13 cellular contexts compared by ENCODE assay signal in genomic region chr7:139752600-139752999, GRCh38. TPM values are rescaled to one million over a fixed set of nuclear protein-coding genes. Genes with fewer than 3 reads are reported as not detected.
DNase-seq lines count a peak whose midpoint lies in the region; ATAC-seq and TF ChIP-seq lines count a peak whose summit lies in the region.
"Had no signal": no experiment of that assay in that cellular context is flagged by ENCODE, and none has a peak within 500 bp of the region (broad histone marks: within the 10 kb centered on the region; RNA-seq: fewer than 3 reads in every experiment).

No MANE protein-coding gene starts in this region.

- TF ChIP-seq CTCF in nephron progenitor cell (IDR thresholded peaks at IDR 0.05), result no peak

- DNase-seq in activated T-cell treated with anti-CD3 and anti-CD28 coated beads, Interleukin-2, amount 50 U/mL, for 24 hours, result no peak
- DNase-seq in activated T-cell treated with anti-CD3 and anti-CD28 coated beads, Interleukin-2, amount 50 U/mL, for 4 hours, result no peak
- DNase-seq in nephron progenitor cell (no peak), cerebellar nuclear complex (lab: John Stamatoyannopoulos, UW) (no peak)
- DNase-seq: 8988T, HFFc6, NCI-H1105 treated with DMSO at 0.1 percent for 48 hours, NCI-H446, NCI-H748 treated with DMSO at 0.1 percent for 48 hours had no signal

- H3K27me3 Mint-ChIP-seq in activated T-cell treated with anti-CD3 and anti-CD28 coated beads, Interleukin-2, amount 50 U/mL, for 24 hours, result no peaks in the 10 kb centered on the region
- H3K27me3 Mint-ChIP-seq in activated T-cell treated with anti-CD3 and anti-CD28 coated beads, Interleukin-2, amount 50 U/mL, for 4 hours (ENCODE audit: low read depth), result no peaks in the 10 kb centered on the region
- H3K27me3 Mint-ChIP-seq in activated T-helper 17 cell treated with anti-CD3 and anti-CD28 coated beads, Interleukin-2, amount 50 U/mL, for 72 hours, result no peaks in the 10 kb centered on the region
- H3K27me3 Mint-ChIP-seq in nephron progenitor cell (ENCODE audit: low read depth, poor library complexity), result no peaks in the 10 kb centered on the region
- H3K27me3 Mint-ChIP-seq in stimulated activated memory B cell treated with anti-CD40 and anti-IgM and Interleukin-4, amounts not matched to agents 10 μg/mL and 1 μg/mL and 100 μg/mL, for 72 hours, result no peaks in the 10 kb centered on the region

- H3K4me1 Mint-ChIP-seq in activated T-cell treated with anti-CD3 and anti-CD28 coated beads, Interleukin-2, amount 50 U/mL, for 24 hours (ENCODE audit: low read depth), result peaks cover 68% of the 10 kb centered on the region
- H3K4me1 Mint-ChIP-seq in activated T-cell treated with anti-CD3 and anti-CD28 coated beads, Interleukin-2, amount 50 U/mL, for 4 hours (ENCODE audit: low read depth), result peaks cover 56% of the 10 kb centered on the region
- H3K4me1 Mint-ChIP-seq in activated T-helper 17 cell treated with anti-CD3 and anti-CD28 coated beads, Interleukin-2, amount 50 U/mL, for 72 hours, result peaks cover 38% of the 10 kb centered on the region
- H3K4me1 Mint-ChIP-seq in nephron progenitor cell, result peaks cover 50% of the 10 kb centered on the region
- H3K4me1 Mint-ChIP-seq in stimulated activated memory B cell treated with anti-CD40 and anti-IgM and Interleukin-4, amounts not matched to agents 10 μg/mL and 1 μg/mL and 100 μg/mL, for 72 hours, result peaks cover 84% of the 10 kb centered on the region

- H3K9me3 Mint-ChIP-seq in activated T-cell treated with anti-CD3 and anti-CD28 coated beads, Interleukin-2, amount 50 U/mL, for 24 hours, result no peaks in the 10 kb centered on the region
- H3K9me3 Mint-ChIP-seq in activated T-cell treated with anti-CD3 and anti-CD28 coated beads, Interleukin-2, amount 50 U/mL, for 4 hours, result no peaks in the 10 kb centered on the region
- no peaks in the 10 kb centered on the region for H3K9me3 Mint-ChIP-seq in activated T-helper 17 cell treated with anti-CD3 and anti-CD28 coated beads, Interleukin-2, amount 50 U/mL, for 72 hours
- no peaks in the 10 kb centered on the region for H3K9me3 Mint-ChIP-seq in nephron progenitor cell
- H3K9me3 Mint-ChIP-seq in stimulated activated memory B cell treated with anti-CD40 and anti-IgM and Interleukin-4, amounts not matched to agents 10 μg/mL and 1 μg/mL and 100 μg/mL, for 72 hours, result no peaks in the 10 kb centered on the region
- H3K9me3 Mint-ChIP-seq: HFFc6 had no signal

- peak overlapping the region; percentile 1 for H3K27ac Mint-ChIP-seq in activated T-cell treated with anti-CD3 and anti-CD28 coated beads, Interleukin-2, amount 50 U/mL, for 24 hours
- peak overlapping the region; percentile 47 for H3K27ac Mint-ChIP-seq in activated T-helper 17 cell treated with anti-CD3 and anti-CD28 coated beads, Interleukin-2, amount 50 U/mL, for 72 hours
- H3K27ac Mint-ChIP-seq in nephron progenitor cell, result peak overlapping the region; percentile 73
- H3K27ac Mint-ChIP-seq in stimulated activated memory B cell treated with anti-CD40 and anti-IgM and Interleukin-4, amounts not matched to agents 10 μg/mL and 1 μg/mL and 100 μg/mL, for 72 hours, result peak overlapping the region; percentile 28
- H3K27ac Mint-ChIP-seq: HFFc6 had no signal

- peaks cover 7% of the 10 kb centered on the region for H3K36me3 Mint-ChIP-seq in activated T-cell treated with anti-CD3 and anti-CD28 coated beads, Interleukin-2, amount 50 U/mL, for 24 hours (ENCODE audit: low read depth)
- peaks cover 3% of the 10 kb centered on the region for H3K36me3 Mint-ChIP-seq in activated T-cell treated with anti-CD3 and anti-CD28 coated beads, Interleukin-2, amount 50 U/mL, for 4 hours (ENCODE audit: insufficient read depth)
- peaks cover 8% of the 10 kb centered on the region for H3K36me3 Mint-ChIP-seq in activated T-helper 17 cell treated with anti-CD3 and anti-CD28 coated beads, Interleukin-2, amount 50 U/mL, for 72 hours (ENCODE audit: low read depth)
- H3K36me3 Mint-ChIP-seq in nephron progenitor cell (ENCODE audit: low read depth), result peaks cover 34% of the 10 kb centered on the region
- H3K36me3 Mint-ChIP-seq in stimulated activated memory B cell treated with anti-CD40 and anti-IgM and Interleukin-4, amounts not matched to agents 10 μg/mL and 1 μg/mL and 100 μg/mL, for 72 hours, result peaks cover 20% of the 10 kb centered on the region

- H3K4me3 Mint-ChIP-seq in activated T-cell treated with anti-CD3 and anti-CD28 coated beads, Interleukin-2, amount 50 U/mL, for 24 hours, result no peak overlapping the region
- H3K4me3 Mint-ChIP-seq in activated T-cell treated with anti-CD3 and anti-CD28 coated beads, Interleukin-2, amount 50 U/mL, for 4 hours, result no peak overlapping the region
- H3K4me3 Mint-ChIP-seq in activated T-helper 17 cell treated with anti-CD3 and anti-CD28 coated beads, Interleukin-2, amount 50 U/mL, for 72 hours, result no peak overlapping the region
- no peak overlapping the region for H3K4me3 Mint-ChIP-seq in nephron progenitor cell
- H3K4me3 Mint-ChIP-seq in stimulated activated memory B cell treated with anti-CD40 and anti-IgM and Interleukin-4, amounts not matched to agents 10 μg/mL and 1 μg/mL and 100 μg/mL, for 72 hours, result no peak overlapping the region
- H3K4me3 Mint-ChIP-seq: HFFc6 had no signal

- no peak for ATAC-seq in activated T-cell treated with anti-CD3 and anti-CD28 coated beads, Interleukin-2, amount 50 U/mL, for 4 hours
- no peak for ATAC-seq in activated T-helper 17 cell treated with anti-CD3 and anti-CD28 coated beads, Interleukin-2, amount 50 U/mL, for 72 hours (replicated peaks)
- ATAC-seq in stimulated activated memory B cell treated with anti-CD40 and anti-IgM and Interleukin-4, amounts not matched to agents 10 μg/mL and 1 μg/mL and 100 μg/mL, for 72 hours, result no peak
- ATAC-seq in HG02840 (IDR thresholded peaks at IDR 0.05; ENCODE audit: low FRiP score, unreplicated experiment) (no peak), GM18858 (IDR thresholded peaks at IDR 0.05; ENCODE audit: unreplicated experiment) (no peak)

RNA-seq across cellular contexts. Expression of gene HIPK2, which starts 25.2 kb away (rescaled TPM):
- total RNA-seq in activated T-cell treated with anti-CD3 and anti-CD28 coated beads, Interleukin-2, amount 50 U/mL, for 4 hours, result 10 to 100 TPM; 20.3 to 26.8 (median 26.1) TPM
- total RNA-seq in activated T-helper 17 cell treated with anti-CD3 and anti-CD28 coated beads, Interleukin-2, amount 50 U/mL, for 72 hours, result 10 to 100 TPM; 44.2 to 46.9 TPM

Comparison
In these comparisons a context has a peak if more than half of its experiments do, and no peak if none do; other contexts are left out.
1. H3K27ac Mint-ChIP-seq: peak in every context shown above with its lines; median percentile 73 in nephron progenitor cell; 47 in activated T-helper 17 cell treated with anti-CD3 and anti-CD28 coated beads, Interleukin-2, amount 50 U/mL, for 72 hours; 28 in stimulated activated memory B cell treated with anti-CD40 and anti-IgM and Interleukin-4, amounts not matched to agents 10 μg/mL and 1 μg/mL and 100 μg/mL, for 72 hours; 1 in activated T-cell treated with anti-CD3 and anti-CD28 coated beads, Interleukin-2, amount 50 U/mL, for 24 hours.